Comparison of ENCODE assay signal across 29 cellular contexts in genomic region chr20:31956556-31957220, GRCh38. TPM values are rescaled to one million over a fixed set of nuclear protein-coding genes. Genes with fewer than 3 reads are reported as not detected.
"Had no signal": no experiment of that assay in that cellular context is flagged by ENCODE, and none has a peak within 500 bp of the region (broad histone marks: within the 10 kb centered on the region; RNA-seq: fewer than 3 reads in every experiment).

No MANE protein-coding gene starts in this region.

- H3K27ac ChIP-seq: colonic mucosa, epithelial cell of prostate, heart right ventricle, neutrophil, pancreas, psoas muscle, suprapubic skin, tibial nerve, VCaP had no signal

- H3K27me3 ChIP-seq: colonic mucosa, pancreas had no signal

- H3K36me3 ChIP-seq: colonic mucosa, heart right ventricle, neutrophil, pancreas, suprapubic skin, tibial nerve had no signal

- DNase-seq: activated CD4-positive, alpha-beta T cell treated with anti-CD3 and anti-CD28 coated beads, Interleukin-2, amount 10 ng/mL, durations not matched to agents 7 days and 5 days; activated CD4-positive, CD25-positive, alpha-beta regulatory T cell treated with anti-CD3 and anti-CD28 coated beads, Interleukin-2, amount 50 U/mL, for 72 hours; activated CD8-positive, alpha-beta memory T cell treated with anti-CD3 and anti-CD28 coated beads, Interleukin-2, amount 10 ng/mL, durations not matched to agents 7 days and 5 days; activated CD8-positive, alpha-beta T cell treated with anti-CD3 and anti-CD28 coated beads for 36 hours; activated effector memory CD4-positive, alpha-beta T cell treated with anti-CD3 and anti-CD28 coated beads, Interleukin-2, amount 50 U/mL, for 16 hours; activated naive CD4-positive, alpha-beta T cell treated with anti-CD3 and anti-CD28 coated beads, Interleukin-2, amount 10 ng/mL, durations not matched to agents 7 days and 5 days; activated T-cell treated with anti-CD3 and anti-CD28 coated beads for 4 hours; amygdala; colonic mucosa; heart right ventricle; islet precursor cell; left cardiac atrium; midbrain; pancreas; psoas muscle; right cardiac atrium; stimulated activated CD4-positive, alpha-beta T cell treated with anti-CD3 and anti-CD28 coated beads, Interleukin-12 subunit alpha, Interleukin-12 subunit beta, amount 100 ng/mL, for 4 hours; stimulated activated naive CD8-positive, alpha-beta T cell treated with anti-CD3 and anti-CD28 coated beads, Interleukin-15, amount 100 ng/mL, for 72 hours had no signal

- H3K4me3 Mint-ChIP-seq: activated CD4-positive, alpha-beta T cell treated with anti-CD3 and anti-CD28 coated beads, Interleukin-2, amount 10 ng/mL, durations not matched to agents 7 days and 5 days; activated CD8-positive, alpha-beta memory T cell treated with anti-CD3 and anti-CD28 coated beads, Interleukin-2, amount 10 ng/mL, durations not matched to agents 7 days and 5 days; activated CD8-positive, alpha-beta T cell treated with anti-CD3 and anti-CD28 coated beads for 36 hours; activated naive CD4-positive, alpha-beta T cell treated with anti-CD3 and anti-CD28 coated beads, Interleukin-2, amount 10 ng/mL, durations not matched to agents 7 days and 5 days; natural killer cell treated with Interleukin-12 subunit alpha and Interleukin-12 subunit beta and Interleukin-15 and Interleukin-18, amount 100 ng/mL, for 72 hours; stimulated activated effector memory CD8-positive, alpha-beta T cell treated with anti-CD3 and anti-CD28 coated beads, Interleukin-12 subunit alpha, Interleukin-12 subunit beta, amount 100 ng/mL, for 72 hours; stimulated activated naive CD8-positive, alpha-beta T cell treated with anti-CD3 and anti-CD28 coated beads, Interleukin-15, amount 100 ng/mL, for 72 hours had no signal

- H3K36me3 Mint-ChIP-seq: activated CD8-positive, alpha-beta memory T cell treated with anti-CD3 and anti-CD28 coated beads, Interleukin-2, amount 10 ng/mL, durations not matched to agents 7 days and 5 days had no signal

- ATAC-seq: activated CD8-positive, alpha-beta memory T cell treated with anti-CD3 and anti-CD28 coated beads, Interleukin-2, amount 10 ng/mL, durations not matched to agents 7 days and 5 days; activated CD8-positive, alpha-beta T cell treated with anti-CD3 and anti-CD28 coated beads for 36 hours; heart right ventricle; left cardiac atrium; natural killer cell treated with Interleukin-12 subunit alpha and Interleukin-12 subunit beta and Interleukin-15 and Interleukin-18, amount 100 ng/mL, for 72 hours; pancreas; psoas muscle; right cardiac atrium; stimulated activated effector memory CD8-positive, alpha-beta T cell treated with anti-CD3 and anti-CD28 coated beads, Interleukin-12 subunit alpha, Interleukin-12 subunit beta, amount 100 ng/mL, for 72 hours; stimulated activated naive CD8-positive, alpha-beta T cell treated with anti-CD3 and anti-CD28 coated beads, Interleukin-15, amount 100 ng/mL, for 72 hours had no signal

- H3K4me3 ChIP-seq: colonic mucosa, heart right ventricle, pancreas, psoas muscle, suprapubic skin, tibial nerve had no signal

- H3K27ac Mint-ChIP-seq: activated CD4-positive, alpha-beta T cell treated with anti-CD3 and anti-CD28 coated beads, Interleukin-2, amount 10 ng/mL, durations not matched to agents 7 days and 5 days; activated CD8-positive, alpha-beta memory T cell treated with anti-CD3 and anti-CD28 coated beads, Interleukin-2, amount 10 ng/mL, durations not matched to agents 7 days and 5 days; activated CD8-positive, alpha-beta T cell treated with anti-CD3 and anti-CD28 coated beads for 36 hours; activated naive CD4-positive, alpha-beta T cell treated with anti-CD3 and anti-CD28 coated beads, Interleukin-2, amount 10 ng/mL, durations not matched to agents 7 days and 5 days; natural killer cell treated with Interleukin-12 subunit alpha and Interleukin-12 subunit beta and Interleukin-15 and Interleukin-18, amount 100 ng/mL, for 72 hours; stimulated activated effector memory CD8-positive, alpha-beta T cell treated with anti-CD3 and anti-CD28 coated beads, Interleukin-12 subunit alpha, Interleukin-12 subunit beta, amount 100 ng/mL, for 72 hours; stimulated activated naive CD8-positive, alpha-beta T cell treated with anti-CD3 and anti-CD28 coated beads, Interleukin-15, amount 100 ng/mL, for 72 hours had no signal

- H3K4me1 ChIP-seq: colonic mucosa, pancreas, psoas muscle, suprapubic skin, tibial nerve had no signal

- FAIRE-seq: bronchial epithelial cell, pancreas had no signal

- H3K9me3 ChIP-seq: colonic mucosa, heart right ventricle, neutrophil, pancreas, psoas muscle, suprapubic skin, tibial nerve had no signal

RNA-seq across cellular contexts. Expression of gene XKR7, which starts 11.3 kb away (rescaled TPM):
- total RNA-seq: activated CD8-positive, alpha-beta memory T cell treated with anti-CD3 and anti-CD28 coated beads, Interleukin-2, amount 10 ng/mL, durations not matched to agents 7 days and 5 days; activated CD8-positive, alpha-beta T cell treated with anti-CD3 and anti-CD28 coated beads for 36 hours; bronchial epithelial cell; fibroblast of villous mesenchyme; heart right ventricle; left cardiac atrium; right cardiac atrium; skeletal muscle tissue; suprapubic skin; tibial nerve had no signal
- polyA plus RNA-seq: heart right ventricle, liver had no signal

RNA-seq across cellular contexts. Expression of gene CCM2L, which starts 53.5 kb away (rescaled TPM):
- total RNA-seq: activated CD4-positive, alpha-beta T cell treated with anti-CD3 and anti-CD28 coated beads, Interleukin-2, amount 10 ng/mL, durations not matched to agents 7 days and 5 days; activated CD8-positive, alpha-beta memory T cell treated with anti-CD3 and anti-CD28 coated beads, Interleukin-2, amount 10 ng/mL, durations not matched to agents 7 days and 5 days; activated CD8-positive, alpha-beta T cell treated with anti-CD3 and anti-CD28 coated beads for 36 hours; bronchial epithelial cell; fibroblast of villous mesenchyme; natural killer cell treated with Interleukin-12 subunit alpha and Interleukin-12 subunit beta and Interleukin-15 and Interleukin-18, amount 100 ng/mL, for 72 hours had no signal
